8 cellular contexts compared by ENCODE assay signal in genomic region chr3:183697123-183697609, GRCh38. TPM values are rescaled to one million over a fixed set of nuclear protein-coding genes. Genes with fewer than 3 reads are reported as not detected.
A peak's percentile ranks its signal among the peaks of the same experiment; 100 is the strongest.
DNase-seq lines count a peak whose midpoint lies in the region; ATAC-seq and TF ChIP-seq lines count a peak whose summit lies in the region.

No MANE protein-coding gene starts in this region.

- TF ChIP-seq CTCF in GM12865 (IDR thresholded peaks at IDR 0.05; ENCODE audit: insufficient read depth, low read depth, low read length, missing control alignments): no peak
- no peak for TF ChIP-seq CTCF in RWPE2 (IDR thresholded peaks at IDR 0.05; ENCODE audit: poor library complexity, severe bottlenecking)
- TF ChIP-seq CTCF in fibroblast of lung (conservative IDR thresholded peaks at IDR 0.05 in 1 of 2, IDR thresholded peaks at IDR 0.05 in 1 of 2; ENCODE audit: low read depth in 1 of 2, low read length in 2 of 2): no peak
- no peak for TF ChIP-seq CTCF in retinal pigment epithelial cell (conservative IDR thresholded peaks at IDR 0.05; ENCODE audit: low read depth, low read length)
- TF ChIP-seq CTCF in omental fat pad (IDR thresholded peaks at IDR 0.05): no peak

- H3K9ac ChIP-seq in fibroblast of lung (ENCODE audit: insufficient read depth, low read length): peak overlapping the region; percentile 33

- H3K4me1 ChIP-seq in RWPE2 (ENCODE audit: insufficient read depth, poor library complexity, severe bottlenecking) (peaks cover 9% of the 10 kb centered on the region), fibroblast of lung (ENCODE audit: control insufficient read depth, extremely low read depth, insufficient read depth, low read length) (no peaks in the 10 kb centered on the region)

- no peak for ATAC-seq in RWPE2 (ENCODE audit: low read depth)
- no peak for ATAC-seq in omental fat pad (ENCODE audit: low FRiP score)
- ATAC-seq in HG03139 (IDR thresholded peaks at IDR 0.05; ENCODE audit: unreplicated experiment): no peak

- peak overlapping the region; percentile 90 for H2AFZ ChIP-seq in fibroblast of lung (ENCODE audit: low read length)

- H3K4me3 ChIP-seq in GM12865 (ENCODE audit: low read depth, low read length): peak overlapping the region; percentile 78
- peak overlapping the region; percentile 100 for H3K4me3 ChIP-seq in RWPE2 (ENCODE audit: severe bottlenecking)
- peak overlapping the region; percentile 43 to 98 (median 73) for H3K4me3 ChIP-seq in fibroblast of lung (replicated peaks in 1 of 4; ENCODE audit: control extremely low read depth in 1 of 4, insufficient read depth in 1 of 4, low read depth in 3 of 4, low read length in 4 of 4)
- peak overlapping the region; percentile 96 for H3K4me3 ChIP-seq in retinal pigment epithelial cell (ENCODE audit: low read length)

- peaks cover 45% of the 10 kb centered on the region for H3K79me2 ChIP-seq in fibroblast of lung (ENCODE audit: control insufficient read depth, insufficient read depth, low read length)

- H4K20me1 ChIP-seq in fibroblast of lung (ENCODE audit: control insufficient read depth, extremely low read depth, insufficient read depth, low read length): no peaks in the 10 kb centered on the region

- peak overlapping the region; percentile 62 for H3K27ac ChIP-seq in RWPE2 (ENCODE audit: poor library complexity, severe bottlenecking)
- H3K27ac ChIP-seq in fibroblast of lung (ENCODE audit: insufficient read depth, low read length): no peak overlapping the region

- peaks cover 13% of the 10 kb centered on the region for H3K36me3 ChIP-seq in RWPE2 (ENCODE audit: low read depth)
- no peaks in the 10 kb centered on the region for H3K36me3 ChIP-seq in fibroblast of lung (ENCODE audit: control insufficient read depth, insufficient read depth, low read length)

- H3K9me3 ChIP-seq in RWPE2 (ENCODE audit: severe bottlenecking): no peaks in the 10 kb centered on the region
- no peaks in the 10 kb centered on the region for H3K9me3 ChIP-seq in fibroblast of lung (ENCODE audit: control insufficient read depth, insufficient read depth, low read depth, low read length)

- no peak for DNase-seq in GM12865 (ENCODE audit: low read depth)
- DNase-seq in RWPE2 (ENCODE audit: low spot score): no peak
- DNase-seq in fibroblast of lung (ENCODE audit: low read depth in 2 of 2): no peak
- DNase-seq in retinal pigment epithelial cell (ENCODE audit: low read depth): no peak
- no peak for DNase-seq in omental fat pad (ENCODE audit: low spot score)
- DNase-seq in HPDE6-E6E7 (ENCODE audit: extremely low spot score): no peak
- no peak for DNase-seq in NCI-H69 (lab: John Stamatoyannopoulos, UW)

- H3K27me3 ChIP-seq in RWPE2 (ENCODE audit: insufficient read depth, poor library complexity, severe bottlenecking) (no peaks in the 10 kb centered on the region), fibroblast of lung (ENCODE audit: control insufficient read depth, insufficient read depth, low read length) (no peaks in the 10 kb centered on the region)

- peak overlapping the region; percentile 68 for H3K4me2 ChIP-seq in fibroblast of lung (ENCODE audit: extremely low read depth, insufficient read depth, low read length)

RNA-seq across cellular contexts. Expression of gene YEATS2, which starts 0.4 kb away (rescaled TPM):
- total RNA-seq in fibroblast of lung (28.0 and 28.7 TPM in 2 replicates), omental fat pad (10 to 100 TPM; 17.7 to 36.1 (median 23.7) TPM)
- polyA plus RNA-seq in fibroblast of lung: 19.5 and 25.0 TPM in 2 replicates
- polyA plus RNA-seq in fibroblast of lung (2012): 12.3 and 16.3 TPM in 2 replicates
- polyA minus RNA-seq in fibroblast of lung (ENCODE audit: low replicate concordance): 25.5 and 56.6 TPM in 2 replicates
